ENCODE assay signal across 18 cellular contexts in genomic region chr11:118991486-118992038, GRCh38. TPM values are rescaled to one million over a fixed set of nuclear protein-coding genes. Genes with fewer than 3 reads are reported as not detected.
"Had no signal": no experiment of that assay in that cellular context is flagged by ENCODE, and none has a peak within 500 bp of the region (broad histone marks: within the 10 kb centered on the region; RNA-seq: fewer than 3 reads in every experiment).

No MANE protein-coding gene starts in this region.

RNA-seq across cellular contexts. Expression of gene FOXR1, which starts 20.0 kb away (rescaled TPM):
- total RNA-seq: activated naive CD4-positive, alpha-beta T cell treated with anti-CD3 and anti-CD28 coated beads for 36 hours; activated naive CD4-positive, alpha-beta T cell treated with anti-CD3 and anti-CD28 coated beads, Interleukin-2, amount 50 U/mL, for 72 hours; activated naive CD8-positive, alpha-beta T cell treated with anti-CD3 and anti-CD28 coated beads for 36 hours; activated naive CD8-positive, alpha-beta T cell treated with anti-CD3 and anti-CD28 coated beads, Interleukin-2, amount 10 ng/mL, durations not matched to agents 7 days and 5 days; activated T-cell treated with anti-CD3 and anti-CD28 coated beads, Interleukin-2, amount 50 U/mL, for 4 hours; activated T-cell treated with anti-CD3 and anti-CD28 coated beads, Interleukin-2, amount 50 U/mL, for 72 hours; activated T-helper 1 cell treated with anti-CD3 and anti-CD28 coated beads, Interleukin-12 subunit alpha, Interleukin-12 subunit beta, Interleukin-2, Interleukin-4 antibody, amounts not matched to agents 30 ng/mL and 10 ng/mL and 1 ng/mL, durations not matched to agents 14 hours and 24 hours and 36 hours; activated T-helper 2 cell treated with anti-CD3 and anti-CD28 coated beads, Interferon-gamma antibody, Interleukin-2, Interleukin-4, amounts not matched to agents 10 μg/mL and 5 μg/mL and 100 μg/mL, durations not matched to agents 14 hours and 24 hours and 36 hours; adrenal gland; aorta; ascending aorta; astrocyte; body of pancreas; breast epithelium; bronchial epithelial cell; cerebellum had no signal
- polyA plus RNA-seq: adipose tissue, adrenal gland, aorta, cardiac muscle cell had no signal

RNA-seq across cellular contexts. Expression of gene UPK2, which starts 35.5 kb away (rescaled TPM):
- total RNA-seq: activated T-cell treated with anti-CD3 and anti-CD28 coated beads, Interleukin-2, amount 50 U/mL, for 4 hours; activated T-helper 1 cell treated with anti-CD3 and anti-CD28 coated beads, Interleukin-12 subunit alpha, Interleukin-12 subunit beta, Interleukin-2, Interleukin-4 antibody, amounts not matched to agents 30 ng/mL and 10 ng/mL and 1 ng/mL, durations not matched to agents 14 hours and 24 hours and 36 hours; activated T-helper 2 cell treated with anti-CD3 and anti-CD28 coated beads, Interferon-gamma antibody, Interleukin-2, Interleukin-4, amounts not matched to agents 10 μg/mL and 5 μg/mL and 100 μg/mL, durations not matched to agents 14 hours and 24 hours and 36 hours; adrenal gland; aorta; ascending aorta; astrocyte; body of pancreas; breast epithelium; bronchial epithelial cell; cerebellum had no signal
- polyA plus RNA-seq: aorta had no signal
